Comparison of ENCODE assay signal across 23 cellular contexts in the genomic region with DNA sequence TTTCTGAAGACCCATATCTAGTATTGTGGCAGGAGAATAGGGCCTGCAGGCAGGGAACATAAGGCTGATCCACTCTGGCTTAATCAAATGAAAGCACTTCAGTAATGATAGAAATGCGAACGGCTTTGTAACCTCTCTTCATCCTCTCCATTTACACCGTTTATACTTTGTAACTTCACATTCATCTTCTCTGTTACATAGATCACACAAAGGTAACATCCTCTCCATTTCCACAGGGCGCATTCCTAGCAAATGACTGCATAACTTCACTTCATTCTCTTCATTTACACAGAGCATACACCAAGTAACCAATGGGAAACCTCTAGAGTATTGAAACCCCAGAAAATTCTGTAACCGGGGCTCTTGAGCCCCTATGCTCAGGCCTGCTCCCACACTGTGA.
"Had no signal": no experiment of that assay in that cellular context is flagged by ENCODE, and none has a peak within 500 bp of the region (broad histone marks: within the 10 kb centered on the region; RNA-seq: fewer than 3 reads in every experiment).

No MANE protein-coding gene starts in this region.

- H3K36me3 Mint-ChIP-seq: activated naive CD8-positive, alpha-beta T cell; natural killer cell treated with Interleukin-12 subunit alpha and Interleukin-12 subunit beta and Interleukin-15 and Interleukin-18, amount 100 ng/mL, for 72 hours; stimulated activated effector memory CD8-positive, alpha-beta T cell treated with anti-CD3 and anti-CD28 coated beads, Interleukin-12 subunit alpha, Interleukin-12 subunit beta, amount 100 ng/mL, for 72 hours; T-cell had no signal

- H3K27ac ChIP-seq: adrenal gland, ascending aorta, breast epithelium, coronary artery, epithelial cell of prostate, heart right ventricle, left ventricle myocardium inferior, neutrophil, ovary, right lobe of liver, skin epidermis, tibial artery had no signal

- H3K27ac Mint-ChIP-seq: activated naive CD8-positive, alpha-beta T cell; activated T-cell treated with anti-CD3 and anti-CD28 coated beads, Interleukin-2, amount 50 U/mL, for 24 hours; activated T-helper 17 cell treated with anti-CD3 and anti-CD28 coated beads, Interleukin-2, amount 50 U/mL, for 72 hours; natural killer cell treated with Interleukin-12 subunit alpha and Interleukin-12 subunit beta and Interleukin-15 and Interleukin-18, amount 100 ng/mL, for 72 hours; stimulated activated effector memory CD8-positive, alpha-beta T cell treated with anti-CD3 and anti-CD28 coated beads, Interleukin-12 subunit alpha, Interleukin-12 subunit beta, amount 100 ng/mL, for 72 hours; stimulated activated naive CD8-positive, alpha-beta T cell treated with anti-CD3 and anti-CD28 coated beads, Interleukin-15, amount 100 ng/mL, for 72 hours; T-cell had no signal

- H3K9me3 ChIP-seq: adrenal gland, ascending aorta, neutrophil, ovary, right lobe of liver, tibial artery had no signal

- H3K4me1 Mint-ChIP-seq: activated T-helper 17 cell treated with anti-CD3 and anti-CD28 coated beads, Interleukin-2, amount 50 U/mL, for 72 hours; stimulated activated effector memory CD8-positive, alpha-beta T cell treated with anti-CD3 and anti-CD28 coated beads, Interleukin-12 subunit alpha, Interleukin-12 subunit beta, amount 100 ng/mL, for 72 hours; stimulated activated naive CD8-positive, alpha-beta T cell treated with anti-CD3 and anti-CD28 coated beads, Interleukin-15, amount 100 ng/mL, for 72 hours; T-cell had no signal

- H3K27me3 Mint-ChIP-seq: activated T-cell treated with anti-CD3 and anti-CD28 coated beads, Interleukin-2, amount 50 U/mL, for 24 hours had no signal

- ATAC-seq: activated T-helper 17 cell treated with anti-CD3 and anti-CD28 coated beads, Interleukin-2, amount 50 U/mL, for 72 hours; heart right ventricle; natural killer cell treated with Interleukin-12 subunit alpha and Interleukin-12 subunit beta and Interleukin-15 and Interleukin-18, amount 100 ng/mL, for 72 hours; right lobe of liver; stimulated activated effector memory CD8-positive, alpha-beta T cell treated with anti-CD3 and anti-CD28 coated beads, Interleukin-12 subunit alpha, Interleukin-12 subunit beta, amount 100 ng/mL, for 72 hours; stimulated activated naive CD8-positive, alpha-beta T cell treated with anti-CD3 and anti-CD28 coated beads, Interleukin-15, amount 100 ng/mL, for 72 hours; T-cell had no signal

- H3K4me3 ChIP-seq: adrenal gland, ascending aorta, breast epithelium, coronary artery, heart right ventricle, left ventricle myocardium inferior, ovary, right lobe of liver, skin epidermis, tibial artery had no signal

- H3K9me3 Mint-ChIP-seq: natural killer cell treated with Interleukin-12 subunit alpha and Interleukin-12 subunit beta and Interleukin-15 and Interleukin-18, amount 100 ng/mL, for 72 hours had no signal

- H3K36me3 ChIP-seq: adrenal gland, ascending aorta, breast epithelium, heart right ventricle, left ventricle myocardium inferior, neutrophil, ovary, right lobe of liver, tibial artery had no signal

- H3K27me3 ChIP-seq: adrenal gland, ascending aorta, breast epithelium, neutrophil, ovary, right lobe of liver, tibial artery had no signal

- DNase-seq: activated naive CD4-positive, alpha-beta T cell; activated T-cell treated with anti-CD3 and anti-CD28 coated beads, Interleukin-2, amount 50 U/mL, for 24 hours; adrenal gland; heart right ventricle; left ventricle myocardium inferior; midbrain; ovary; right lobe of liver; stimulated activated CD4-positive, alpha-beta T cell treated with anti-CD3 and anti-CD28 coated beads, Interleukin-2, amount 100 ng/mL, for 24 hours; stimulated activated naive CD8-positive, alpha-beta T cell treated with anti-CD3 and anti-CD28 coated beads, Interleukin-15, amount 100 ng/mL, for 72 hours; T-cell; tibial artery had no signal

- H3K4me3 Mint-ChIP-seq: activated naive CD8-positive, alpha-beta T cell; activated T-cell treated with anti-CD3 and anti-CD28 coated beads, Interleukin-2, amount 50 U/mL, for 24 hours; activated T-helper 17 cell treated with anti-CD3 and anti-CD28 coated beads, Interleukin-2, amount 50 U/mL, for 72 hours; natural killer cell treated with Interleukin-12 subunit alpha and Interleukin-12 subunit beta and Interleukin-15 and Interleukin-18, amount 100 ng/mL, for 72 hours; stimulated activated effector memory CD8-positive, alpha-beta T cell treated with anti-CD3 and anti-CD28 coated beads, Interleukin-12 subunit alpha, Interleukin-12 subunit beta, amount 100 ng/mL, for 72 hours; stimulated activated naive CD8-positive, alpha-beta T cell treated with anti-CD3 and anti-CD28 coated beads, Interleukin-15, amount 100 ng/mL, for 72 hours; T-cell had no signal

- FAIRE-seq: urothelium cell line had no signal

- H3K4me1 ChIP-seq: adrenal gland, ascending aorta, breast epithelium, heart right ventricle, left ventricle myocardium inferior, right lobe of liver, tibial artery had no signal
